ENCODE assay signal across 16 cellular contexts in genomic region chr1:65924471-65924870, GRCh38.
DNase-seq lines count a peak whose midpoint lies in the region; ATAC-seq lines count a peak whose summit lies in the region.
"Had no signal": no experiment of that assay in that cellular context is flagged by ENCODE, and none has a peak within 500 bp of the region (broad histone marks: within the 10 kb centered on the region; RNA-seq: fewer than 3 reads in every experiment).

No MANE protein-coding gene starts in this region.

- H3K36me3 ChIP-seq in adipocyte (ENCODE audit: control insufficient read depth, insufficient read depth, low read length, severe bottlenecking), result no peaks in the 10 kb centered on the region
- H3K36me3 ChIP-seq: heart right ventricle had no signal

- ATAC-seq in HG02870 (IDR thresholded peaks at IDR 0.05; ENCODE audit: unreplicated experiment), result no peak
- ATAC-seq in GM19328 (IDR thresholded peaks at IDR 0.05; ENCODE audit: unreplicated experiment), result no peak
- ATAC-seq in GM21423 (IDR thresholded peaks at IDR 0.05; ENCODE audit: unreplicated experiment), result no peak
- ATAC-seq: activated CD8-positive, alpha-beta T cell treated with anti-CD3 and anti-CD28 coated beads for 36 hours; heart right ventricle had no signal

- H3K9ac ChIP-seq in adipocyte (ENCODE audit: low read length), result no peak overlapping the region

- H3K27me3 ChIP-seq in adipocyte (replicated peaks; ENCODE audit: control insufficient read depth, insufficient read depth, low read length), result no peaks in the 10 kb centered on the region
- H3K27me3 ChIP-seq: heart right ventricle had no signal

- DNase-seq in H4 (ENCODE audit: low spot score) (peak; percentile 55), adipocyte (ENCODE audit: low read depth) (peak; percentile 61), fibroblast of peridontal ligament (ENCODE audit: extremely low read depth) (peak; percentile 83), renal cortical epithelial cell (ENCODE audit: low read depth) (peak; percentile 79), activated T-cell treated with anti-CD3 and anti-CD28 coated beads for 4 hours (no peak)
- DNase-seq: activated CD8-positive, alpha-beta T cell treated with anti-CD3 and anti-CD28 coated beads for 36 hours; activated effector memory CD4-positive, alpha-beta T cell treated with Interleukin-2 at 50 U/mL for 16 hours; CD4-positive, CD25-positive, alpha-beta regulatory T cell; central memory CD4-positive, alpha-beta T cell; endodermal cell; heart right ventricle; NCI-H446 treated with DMSO at 0.1 percent for 48 hours had no signal

- no peak overlapping the region for H3K4me3 ChIP-seq in adipocyte (ENCODE audit: low read length)
- H3K4me3 ChIP-seq: heart right ventricle, SK-N-MC had no signal

- H3K9me3 ChIP-seq in adipocyte (ENCODE audit: control insufficient read depth, low read length), result no peaks in the 10 kb centered on the region

- peaks cover 4% of the 10 kb centered on the region for H3K4me1 ChIP-seq in adipocyte (ENCODE audit: control insufficient read depth, insufficient read depth, low read length)
- H3K4me1 ChIP-seq: heart right ventricle had no signal
